21 cellular contexts compared by ENCODE assay signal in genomic region chr4:14222630-14223029, GRCh38.
DNase-seq lines count a peak whose midpoint lies in the region; ATAC-seq, FAIRE-seq and TF ChIP-seq lines count a peak whose summit lies in the region.
"Had no signal": no experiment of that assay in that cellular context is flagged by ENCODE, and none has a peak within 500 bp of the region (broad histone marks: within the 10 kb centered on the region; RNA-seq: fewer than 3 reads in every experiment).

No MANE protein-coding gene starts in this region.

- no peaks in the 10 kb centered on the region for H3K9me3 ChIP-seq in fibroblast of lung (ENCODE audit: control insufficient read depth, insufficient read depth, low read depth, low read length)
- no peaks in the 10 kb centered on the region for H3K9me3 ChIP-seq in heart right ventricle
- no peaks in the 10 kb centered on the region for H3K9me3 ChIP-seq in right cardiac atrium (ENCODE audit: control insufficient read depth, low read length)
- no peaks in the 10 kb centered on the region for H3K9me3 ChIP-seq in small intestine (ENCODE audit: control insufficient read depth, low read depth)
- no peaks in the 10 kb centered on the region for H3K9me3 ChIP-seq in tibial nerve
- H3K9me3 ChIP-seq: A549 had no signal

- TF ChIP-seq EP300 in tibial nerve (IDR thresholded peaks at IDR 0.05) = no peak

- ATAC-seq in heart right ventricle (peak; percentile 76 to 98 (median 88)), right cardiac atrium (peak; percentile 63 to 93), HG02884 (IDR thresholded peaks at IDR 0.05; ENCODE audit: unreplicated experiment) (no peak)
- ATAC-seq in activated CD8-positive, alpha-beta T cell treated with anti-CD3 and anti-CD28 coated beads, Interleukin-2, amount 10 ng/mL, durations not matched to agents 7 days and 5 days = no peak
- ATAC-seq: A549; CD8-positive, alpha-beta T cell; HepG2 had no signal

- no peak for FAIRE-seq in small intestine (lab: Jason Lieb, UNC)
- FAIRE-seq: A549, D721Med, GM12892, GM19239, HepG2, HTR-8/SVneo had no signal

- CTCF ChIA-PET in activated CD8-positive, alpha-beta T cell treated with anti-CD3 and anti-CD28 coated beads, Interleukin-2, amount 10 ng/mL, durations not matched to agents 7 days and 5 days (lab: Charles Lee) = no interaction called here

- no peaks in the 10 kb centered on the region for H3K9me3 Mint-ChIP-seq in activated CD8-positive, alpha-beta T cell treated with anti-CD3 and anti-CD28 coated beads, Interleukin-2, amount 10 ng/mL, durations not matched to agents 7 days and 5 days (ENCODE audit: insufficient read depth)
- H3K9me3 Mint-ChIP-seq: CD8-positive, alpha-beta T cell; H9 had no signal

- H3K27me3 ChIP-seq in fibroblast of lung (ENCODE audit: control insufficient read depth, insufficient read depth, low read length) (no peaks in the 10 kb centered on the region), heart right ventricle (no peaks in the 10 kb centered on the region), right cardiac atrium (ENCODE audit: control insufficient read depth, insufficient read depth) (no peaks in the 10 kb centered on the region), small intestine (ENCODE audit: control insufficient read depth in 2 of 2, insufficient read depth in 2 of 2, low read length in 2 of 2) (no peaks in the 10 kb centered on the region), tibial nerve (no peaks in the 10 kb centered on the region)

- H2AFZ ChIP-seq in fibroblast of lung (ENCODE audit: low read length) = no peak overlapping the region

- H4K20me1 ChIP-seq in fibroblast of lung (ENCODE audit: control insufficient read depth, extremely low read depth, insufficient read depth, low read length) = no peaks in the 10 kb centered on the region

- DNase-seq in fibroblast of lung (ENCODE audit: low read depth in 2 of 2) (peak; percentile 6 to 19), heart right ventricle (peak; percentile 51 to 63), right cardiac atrium (peak; percentile 22 to 75 (median 52)), small intestine (peak; percentile 5), tibial nerve (ENCODE audit: low spot score in 2 of 2) (no peak)
- no peak for DNase-seq in activated CD8-positive, alpha-beta T cell treated with anti-CD3 and anti-CD28 coated beads, Interleukin-2, amount 10 ng/mL, durations not matched to agents 7 days and 5 days
- DNase-seq: CD8-positive, alpha-beta T cell; COR-L47; DMS153; DMS79 treated with DMSO at 0.1 percent for 48 hours; GDM1; GOT3; H9 had no signal

- no peak for TF ChIP-seq CTCF in fibroblast of lung (conservative IDR thresholded peaks at IDR 0.05 in 1 of 2, IDR thresholded peaks at IDR 0.05 in 1 of 2; ENCODE audit: low read depth in 1 of 2, low read length in 2 of 2)
- no peak for TF ChIP-seq CTCF in heart right ventricle (IDR thresholded peaks at IDR 0.05)
- TF ChIP-seq CTCF in tibial nerve (IDR thresholded peaks at IDR 0.05) = no peak

- H3K36me3 Mint-ChIP-seq in activated CD8-positive, alpha-beta T cell treated with anti-CD3 and anti-CD28 coated beads, Interleukin-2, amount 10 ng/mL, durations not matched to agents 7 days and 5 days (ENCODE audit: low read depth) = no peaks in the 10 kb centered on the region
- H3K36me3 Mint-ChIP-seq: CD14-positive monocyte; CD8-positive, alpha-beta T cell had no signal

- no peak overlapping the region for H3K4me3 Mint-ChIP-seq in activated CD8-positive, alpha-beta T cell treated with anti-CD3 and anti-CD28 coated beads, Interleukin-2, amount 10 ng/mL, durations not matched to agents 7 days and 5 days
- H3K4me3 Mint-ChIP-seq: CD14-positive monocyte; CD8-positive, alpha-beta T cell; H9 had no signal

- H3K4me1 Mint-ChIP-seq in activated CD8-positive, alpha-beta T cell treated with anti-CD3 and anti-CD28 coated beads, Interleukin-2, amount 10 ng/mL, durations not matched to agents 7 days and 5 days (ENCODE audit: low read depth) = no peaks in the 10 kb centered on the region
- H3K4me1 Mint-ChIP-seq: CD14-positive monocyte had no signal

- H3K4me2 ChIP-seq in fibroblast of lung (ENCODE audit: extremely low read depth, insufficient read depth, low read length) = no peak overlapping the region
- H3K4me2 ChIP-seq: A549 had no signal

- H3K4me3 ChIP-seq in fibroblast of lung (replicated peaks in 1 of 4; ENCODE audit: control extremely low read depth in 1 of 4, insufficient read depth in 1 of 4, low read depth in 3 of 4, low read length in 4 of 4) (no peak overlapping the region), heart right ventricle (no peak overlapping the region), right cardiac atrium (ENCODE audit: low read length) (no peak overlapping the region), small intestine (ENCODE audit: low read depth in 1 of 2, low read length in 2 of 2) (no peak overlapping the region), tibial nerve (no peak overlapping the region)
- H3K4me3 ChIP-seq: A549 had no signal

- no peaks in the 10 kb centered on the region for H3K27me3 Mint-ChIP-seq in activated CD8-positive, alpha-beta T cell treated with anti-CD3 and anti-CD28 coated beads, Interleukin-2, amount 10 ng/mL, durations not matched to agents 7 days and 5 days (ENCODE audit: low read depth)

- H3K79me2 ChIP-seq in fibroblast of lung (ENCODE audit: control insufficient read depth, insufficient read depth, low read length) = no peaks in the 10 kb centered on the region

- no peak overlapping the region for H3K9ac ChIP-seq in fibroblast of lung (ENCODE audit: insufficient read depth, low read length)

- 10 to 17% methylated on average over 2 of the region's 2 CpGs for WGBS in heart right ventricle, 2 donors
- WGBS in right cardiac atrium = 23% methylated on average over 2 of the region's 2 CpGs
- WGBS in small intestine, 3 donors = 31 to 58% (median 41%) methylated on average over 2 of the region's 2 CpGs
- WGBS in tibial nerve, 2 donors = 64 to 84% methylated on average over 2 of the region's 2 CpGs

- H3K36me3 ChIP-seq in fibroblast of lung (ENCODE audit: control insufficient read depth, insufficient read depth, low read length) (no peaks in the 10 kb centered on the region), heart right ventricle (no peaks in the 10 kb centered on the region), small intestine (ENCODE audit: control insufficient read depth in 2 of 2, insufficient read depth in 2 of 2, low read length in 2 of 2) (no peaks in the 10 kb centered on the region), tibial nerve (no peaks in the 10 kb centered on the region)

- no peak for TF ChIP-seq POLR2A in tibial nerve (IDR thresholded peaks at IDR 0.05)

- H3K4me1 ChIP-seq in fibroblast of lung (ENCODE audit: control insufficient read depth, extremely low read depth, insufficient read depth, low read length) (no peaks in the 10 kb centered on the region), heart right ventricle (peaks cover 0 to 22% (median 5%) of the 10 kb centered on the region in 9 donors), right cardiac atrium (ENCODE audit: control insufficient read depth, insufficient read depth, low read length) (no peaks in the 10 kb centered on the region), small intestine (ENCODE audit: control insufficient read depth in 2 of 2, insufficient read depth in 1 of 2, low read depth in 1 of 2, low read length in 1 of 2) (no peaks in the 10 kb centered on the region), tibial nerve (no peaks in the 10 kb centered on the region)
- H3K4me1 ChIP-seq: A549 had no signal

- H3K27ac Mint-ChIP-seq in activated CD8-positive, alpha-beta T cell treated with anti-CD3 and anti-CD28 coated beads, Interleukin-2, amount 10 ng/mL, durations not matched to agents 7 days and 5 days = no peak overlapping the region
- H3K27ac Mint-ChIP-seq: CD14-positive monocyte; CD8-positive, alpha-beta T cell; H9 had no signal

- H3K27ac ChIP-seq in fibroblast of lung (ENCODE audit: insufficient read depth, low read length) = no peak overlapping the region
- H3K27ac ChIP-seq in heart right ventricle = peak overlapping the region in 5 of 10 donors; percentile 6 to 71 (median 55)
- no peak overlapping the region for H3K27ac ChIP-seq in right cardiac atrium (ENCODE audit: low read length)
- no peak overlapping the region for H3K27ac ChIP-seq in small intestine (ENCODE audit: low read depth in 1 of 2, low read length in 1 of 2)
- H3K27ac ChIP-seq in tibial nerve = no peak overlapping the region
- H3K27ac ChIP-seq: A549 had no signal

- intact Hi-C loops in heart right ventricle (cut with DNase I) = no loop called here
- intact Hi-C loops in right cardiac atrium (cut with DNase I) = no loop called here

- POLR2A ChIA-PET in activated CD8-positive, alpha-beta T cell treated with anti-CD3 and anti-CD28 coated beads, Interleukin-2, amount 10 ng/mL, durations not matched to agents 7 days and 5 days (lab: Charles Lee) = no interaction called here

Comparison
In these comparisons a context has a peak if more than half of its experiments do, and no peak if none do; other contexts are left out.
1. DNase-seq: peak in fibroblast of lung (2 of 2), heart right ventricle (2 of 2), right cardiac atrium (3 of 3) and small intestine (single experiment); none in activated CD8-positive, alpha-beta T cell treated with anti-CD3 and anti-CD28 coated beads, Interleukin-2, amount 10 ng/mL, durations not matched to agents 7 days and 5 days (single experiment) and tibial nerve (0 of 2).
2. ATAC-seq: peak in heart right ventricle (8 of 8) and right cardiac atrium (2 of 2); none in HG02884 (single experiment) and activated CD8-positive, alpha-beta T cell treated with anti-CD3 and anti-CD28 coated beads, Interleukin-2, amount 10 ng/mL, durations not matched to agents 7 days and 5 days (single experiment).